ENCODE assay signal across 1 cellular context in genomic region chr15:66369773-66370651, GRCh38.
TF ChIP-seq lines count a peak whose summit lies in the region.

No MANE protein-coding gene starts in this region.

TF ChIP-seq in HepG2, 621 proteins besides CTCF, POLR2A, EP300 and RAD21 (continued from another document):
- TF ChIP-seq ZNF512B (CRISPR knock-in tag; IDR thresholded peaks at IDR 0.05; ENCODE audit: borderline replicate concordance) (no peak), CEBPB (IDR thresholded peaks at IDR 0.05; ENCODE audit: borderline replicate concordance, low read depth, low read length) (peak; percentile 87), ZNF670 (CRISPR knock-in tag; IDR thresholded peaks at IDR 0.05; ENCODE audit: borderline replicate concordance) (no peak), HDAC2 (CRISPR knock-in tag; IDR thresholded peaks at IDR 0.05) (no peak), MBD4 (IDR thresholded peaks at IDR 0.05; ENCODE audit: borderline replicate concordance, low read length) (no peak), HOXA5 (CRISPR knock-in tag; IDR thresholded peaks at IDR 0.05) (no peak), ZNF75D (CRISPR knock-in tag; IDR thresholded peaks at IDR 0.05; ENCODE audit: borderline replicate concordance) (no peak), BCL6 (CRISPR knock-in tag; IDR thresholded peaks at IDR 0.05) (peak; percentile 62; the same call in 1 of the 2 replicates), ZBTB1 (CRISPR knock-in tag; IDR thresholded peaks at IDR 0.05; ENCODE audit: borderline replicate concordance) (no peak), ZNF580 (CRISPR knock-in tag; IDR thresholded peaks at IDR 0.05; ENCODE audit: borderline replicate concordance, low read depth) (no peak), ZNF136 (CRISPR knock-in tag; IDR thresholded peaks at IDR 0.05; ENCODE audit: low read depth) (no peak), STAG1 (CRISPR knock-in tag; IDR thresholded peaks at IDR 0.05) (no peak), ZNF382 (CRISPR knock-in tag; IDR thresholded peaks at IDR 0.05; ENCODE audit: borderline replicate concordance) (no peak), ZNF576 (CRISPR knock-in tag; IDR thresholded peaks at IDR 0.05) (no peak), ZFAT (CRISPR knock-in tag; conservative IDR thresholded peaks at IDR 0.05) (no peak), SNRNP70 (IDR thresholded peaks at IDR 0.05; ENCODE audit: low read depth, low read length) (no peak), ATF3 (CRISPR knock-in tag; IDR thresholded peaks at IDR 0.05) (peak; percentile 51), MLX (CRISPR knock-in tag; IDR thresholded peaks at IDR 0.05) (no peak), ZNF549 (CRISPR knock-in tag; IDR thresholded peaks at IDR 0.05) (no peak), ZNF609 (CRISPR knock-in tag; IDR thresholded peaks at IDR 0.05; ENCODE audit: borderline replicate concordance) (no peak), DNMT1 (CRISPR knock-in tag; IDR thresholded peaks at IDR 0.05) (no peak), SRSF4 (IDR thresholded peaks at IDR 0.05; ENCODE audit: low read depth, low read length, poor library complexity, severe bottlenecking) (no peak), ZNF251 (CRISPR knock-in tag; IDR thresholded peaks at IDR 0.05) (no peak), ZNF678 (CRISPR knock-in tag; IDR thresholded peaks at IDR 0.05) (no peak), ZNF34 (CRISPR knock-in tag; IDR thresholded peaks at IDR 0.05; ENCODE audit: borderline replicate concordance) (no peak), RXRA (CRISPR knock-in tag; IDR thresholded peaks at IDR 0.05) (no peak), ZNF446 (CRISPR knock-in tag; IDR thresholded peaks at IDR 0.05) (no peak), PATZ1 (CRISPR knock-in tag; IDR thresholded peaks at IDR 0.05) (peak; percentile 11; the same call in 1 of the 2 replicates), CEBPG (CRISPR knock-in tag; IDR thresholded peaks at IDR 0.05) (peak; percentile 87), EEA1 (CRISPR knock-in tag; IDR thresholded peaks at IDR 0.05; ENCODE audit: borderline replicate concordance) (no peak), ZNF414 (CRISPR knock-in tag; IDR thresholded peaks at IDR 0.05) (no peak), FOXP1 (IDR thresholded peaks at IDR 0.05) (no peak), FOXP1 (CRISPR knock-in tag; IDR thresholded peaks at IDR 0.05) (no peak), MAX (IDR thresholded peaks at IDR 0.05) (peak; percentile 42; the same call in 1 of the 2 replicates), TFDP2 (CRISPR knock-in tag; IDR thresholded peaks at IDR 0.05) (no peak), MYPOP (CRISPR knock-in tag; IDR thresholded peaks at IDR 0.05) (no peak), ZNF367 (CRISPR knock-in tag; IDR thresholded peaks at IDR 0.05; ENCODE audit: borderline replicate concordance) (no peak)
